In genomic region chr1:212782422-212783154, GRCh38 we compare ENCODE assay signal across 8 cellular contexts. TPM values are rescaled to one million over a fixed set of nuclear protein-coding genes. Genes with fewer than 3 reads are reported as not detected.
DNase-seq lines count a peak whose midpoint lies in the region; ATAC-seq and TF ChIP-seq lines count a peak whose summit lies in the region.

No MANE protein-coding gene starts in this region.

- H3K9me3 ChIP-seq in AG04450 (ENCODE audit: control insufficient read depth, insufficient read depth, low read length), result no peaks in the 10 kb centered on the region

- H3K4me3 ChIP-seq in AG04450 (ENCODE audit: low read depth, low read length), result no peak overlapping the region

- DNase-seq in AG04450 (ENCODE audit: low read depth, low spot score) (no peak), NCI-H460 (ENCODE audit: extremely low read depth, low read depth) (peak; percentile 37), cerebellar cortex (ENCODE audit: low spot score) (peak; percentile 31), lung microvascular endothelial cell (ENCODE audit: low read depth in 2 of 2) (peak; percentile 54 to 73), UCSD-AML1 (lab: John Stamatoyannopoulos, UW; ENCODE audit: unreplicated experiment) (no peak)

- CTCF ChIA-PET in AG04450 (lab: Charles Lee), result interaction anchor here (0.9 to 4.1 kb wide), 20 partner anchors 8 to 327 kb away, joined by 3 to 75 read pairs (median 5); partner anchors contain the start of genes ATF3, BATF3, NSL1 and TATDN3

- no peaks in the 10 kb centered on the region for H3K27me3 ChIP-seq in AG04450 (ENCODE audit: control insufficient read depth, insufficient read depth, low read length)

- TF ChIP-seq CTCF in AG04450 (IDR thresholded peaks at IDR 0.05; ENCODE audit: low read depth, low read length) (peak; percentile 65), GM12872 (IDR thresholded peaks at IDR 0.05; ENCODE audit: insufficient read depth, low read depth, low read length) (peak; percentile 54)

- ATAC-seq in HG03520 (IDR thresholded peaks at IDR 0.05; ENCODE audit: unreplicated experiment) (no peak), GM19463 (IDR thresholded peaks at IDR 0.05; ENCODE audit: unreplicated experiment) (no peak)

- POLR2A ChIA-PET in AG04450 (lab: Yijun Ruan, JAX), result no interaction called here

- H3K27ac ChIP-seq in AG04450 (ENCODE audit: low read depth, low read length), result no peak overlapping the region

RNA-seq across cellular contexts. Expression of gene NSL1, which starts 9.0 kb away (rescaled TPM):
- 26.7 and 33.8 TPM in 2 replicates for polyA plus RNA-seq in AG04450 (2011; rRNA removed)
- polyA minus RNA-seq in AG04450 (2011; rRNA and poly(A)+ RNA removed), result 12.8 and 13.7 TPM in 2 replicates
- 50.3 and 57.9 TPM in 2 replicates for total RNA-seq in NCI-H460 (2014; rRNA removed; shearing (Covaris generic))
- polyA plus RNA-seq in NCI-H460 (2014; cell fraction: nucleus; rRNA removed), result 59.2 and 77.1 TPM in 2 replicates
- total RNA-seq in lung microvascular endothelial cell, result 17.9 and 21.8 TPM in 2 replicates

RNA-seq across cellular contexts. Expression of gene TATDN3, which starts 9.1 kb away (rescaled TPM):
- 12.4 and 16.3 TPM in 2 replicates for polyA plus RNA-seq in AG04450 (2011; rRNA removed)
- 4.0 and 7.9 TPM in 2 replicates for polyA minus RNA-seq in AG04450 (2011; rRNA and poly(A)+ RNA removed)
- 37.5 and 41.1 TPM in 2 replicates for total RNA-seq in NCI-H460 (2014; rRNA removed; shearing (Covaris generic))
- polyA plus RNA-seq in NCI-H460 (2014; cell fraction: nucleus; rRNA removed), result 31.5 and 48.5 TPM in 2 replicates
- 8.3 and 8.5 TPM in 2 replicates for total RNA-seq in lung microvascular endothelial cell

Comparison
In these comparisons a context has a peak if more than half of its experiments do, and no peak if none do; other contexts are left out.
1. DNase-seq: peak in NCI-H460 (single experiment), cerebellar cortex (single experiment) and lung microvascular endothelial cell (2 of 2); none in AG04450 (single experiment) and UCSD-AML1 (single experiment).